ENCODE assay signal across 8 cellular contexts in the genomic region with DNA sequence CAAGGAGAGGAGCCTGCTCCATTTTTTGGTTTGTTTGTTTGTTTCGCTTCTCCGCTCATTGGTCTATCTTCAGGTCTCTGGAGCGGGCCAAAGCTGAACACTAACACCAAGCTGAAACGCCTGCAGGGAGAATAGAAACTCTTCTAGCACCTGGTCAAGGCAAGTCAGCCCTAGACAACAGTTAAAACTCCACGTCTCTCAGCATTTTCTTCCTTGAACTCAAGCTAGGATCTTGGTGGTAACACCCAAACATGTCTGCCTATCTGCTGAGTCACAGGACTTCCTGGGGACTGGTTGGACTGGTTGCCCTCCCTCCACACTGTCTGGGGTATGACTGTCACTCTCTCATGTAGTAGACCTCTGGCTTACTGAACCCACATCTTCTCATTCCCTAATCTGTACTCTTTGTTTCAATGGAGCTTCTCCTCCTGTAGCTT. TPM values are rescaled to one million over a fixed set of nuclear protein-coding genes. Genes with fewer than 3 reads are reported as not detected.
DNase-seq lines count a peak whose midpoint lies in the region; ATAC-seq and TF ChIP-seq lines count a peak whose summit lies in the region.

No MANE protein-coding gene starts in this region.

- no peaks in the 10 kb centered on the region for H3K27me3 ChIP-seq in esophagus (ENCODE audit: control insufficient read depth in 1 of 2, insufficient read depth in 2 of 2, low read length in 2 of 2)
- H3K27me3 ChIP-seq in CD4-positive, alpha-beta T cell (ENCODE audit: control insufficient read depth, insufficient read depth, low read length) = no peaks in the 10 kb centered on the region

- H3K9me3 ChIP-seq in OCI-LY7 (ENCODE audit: low read length) (no peaks in the 10 kb centered on the region), esophagus (ENCODE audit: control insufficient read depth in 2 of 2, insufficient read depth in 1 of 2, low read depth in 1 of 2, low read length in 1 of 2) (no peaks in the 10 kb centered on the region)
- no peaks in the 10 kb centered on the region for H3K9me3 ChIP-seq in CD4-positive, alpha-beta T cell (ENCODE audit: control insufficient read depth, low read length)

- DNase-seq in activated CD4-positive, alpha-beta T cell treated with anti-CD3 and anti-CD28 coated beads for 48 hours = peak; percentile 11
- no peak for DNase-seq in activated CD4-positive, alpha-beta T cell treated with anti-CD3 and anti-CD28 coated beads for 1 hour
- peak; percentile 21 for DNase-seq in OCI-LY7 (ENCODE audit: low spot score)
- DNase-seq in CD4-positive, alpha-beta T cell = no peak
- no peak for DNase-seq in GM10266 (ENCODE audit: extremely low spot score)
- no peak for DNase-seq in activated T-helper 1 cell treated with anti-CD3 and anti-CD28 coated beads, Interleukin-12 subunit alpha, Interleukin-12 subunit beta, Interleukin-2, Interleukin-4 antibody, amounts not matched to agents 30 ng/mL and 10 ng/mL and 1 ng/mL, durations not matched to agents 14 hours and 24 hours and 36 hours (ENCODE audit: low spot score)

- peak overlapping the region; percentile 76 for H2AFZ ChIP-seq in OCI-LY7 (ENCODE audit: low read length)

- 70 to 78% methylated on average over 5 of the region's 5 CpGs for WGBS in esophagus, 2 donors

- H3K4me1 ChIP-seq in OCI-LY7 (ENCODE audit: insufficient read depth, low read length, poor library complexity, severe bottlenecking) (peaks cover 7% of the 10 kb centered on the region), esophagus (ENCODE audit: control insufficient read depth in 2 of 2, insufficient read depth in 2 of 2, low read length in 1 of 2) (no peaks in the 10 kb centered on the region)

- H3K4me3 Mint-ChIP-seq in CD4-positive, alpha-beta T cell = no peak overlapping the region
- H3K4me3 Mint-ChIP-seq in activated T-helper 1 cell treated with anti-CD3 and anti-CD28 coated beads, Interleukin-12 subunit alpha, Interleukin-12 subunit beta, Interleukin-2, Interleukin-4 antibody, amounts not matched to agents 30 ng/mL and 10 ng/mL and 1 ng/mL, durations not matched to agents 14 hours and 24 hours and 36 hours = no peak overlapping the region

- no peaks in the 10 kb centered on the region for H3K9me3 Mint-ChIP-seq in CD4-positive, alpha-beta T cell
- no peaks in the 10 kb centered on the region for H3K9me3 Mint-ChIP-seq in activated T-helper 1 cell treated with anti-CD3 and anti-CD28 coated beads, Interleukin-12 subunit alpha, Interleukin-12 subunit beta, Interleukin-2, Interleukin-4 antibody, amounts not matched to agents 30 ng/mL and 10 ng/mL and 1 ng/mL, durations not matched to agents 14 hours and 24 hours and 36 hours

- POLR2A ChIA-PET in OCI-LY7 (lab: Charles Lee) = no interaction called here
- POLR2A ChIA-PET in CD4-positive, alpha-beta T cell (lab: Charles Lee) = no interaction called here

- no peaks in the 10 kb centered on the region for H3K36me3 ChIP-seq in OCI-LY7 (ENCODE audit: insufficient read depth, low read length)
- H3K36me3 ChIP-seq in esophagus (ENCODE audit: control insufficient read depth in 2 of 2, insufficient read depth in 2 of 2, low read length in 1 of 2) = no peaks in the 10 kb centered on the region

- no TSS peak for BruUV-seq in OCI-LY7 (replicated peaks; lab: Mats Ljungman, UMichigan)

- intact Hi-C loops in OCI-LY7 (cut with micrococcal nuclease; ENCODE audit: unreplicated experiment) = no loop called here
- intact Hi-C loops in CD4-positive, alpha-beta T cell (cut with DNase I, micrococcal nuclease) = no loop called here
- intact Hi-C loops in activated T-helper 1 cell treated with anti-CD3 and anti-CD28 coated beads, Interleukin-12 subunit alpha, Interleukin-12 subunit beta, Interleukin-2, Interleukin-4 antibody, amounts not matched to agents 30 ng/mL and 10 ng/mL and 1 ng/mL, durations not matched to agents 14 hours and 24 hours and 36 hours (cut with micrococcal nuclease) = no loop called here

- no peaks in the 10 kb centered on the region for H3K9me2 ChIP-seq in OCI-LY7 (ENCODE audit: insufficient read depth, low read length)

- no peaks in the 10 kb centered on the region for H3K79me2 ChIP-seq in OCI-LY7 (ENCODE audit: insufficient read depth, low read depth, low read length)

- H3K27ac Mint-ChIP-seq in CD4-positive, alpha-beta T cell = no peak overlapping the region
- H3K27ac Mint-ChIP-seq in activated T-helper 1 cell treated with anti-CD3 and anti-CD28 coated beads, Interleukin-12 subunit alpha, Interleukin-12 subunit beta, Interleukin-2, Interleukin-4 antibody, amounts not matched to agents 30 ng/mL and 10 ng/mL and 1 ng/mL, durations not matched to agents 14 hours and 24 hours and 36 hours = no peak overlapping the region

- H3K27me3 Mint-ChIP-seq in CD4-positive, alpha-beta T cell = peaks cover 6% of the 10 kb centered on the region
- peaks cover 18% of the 10 kb centered on the region for H3K27me3 Mint-ChIP-seq in activated T-helper 1 cell treated with anti-CD3 and anti-CD28 coated beads, Interleukin-12 subunit alpha, Interleukin-12 subunit beta, Interleukin-2, Interleukin-4 antibody, amounts not matched to agents 30 ng/mL and 10 ng/mL and 1 ng/mL, durations not matched to agents 14 hours and 24 hours and 36 hours (ENCODE audit: insufficient read depth)

- ATAC-seq in CD4-positive, alpha-beta T cell (ENCODE audit: poor library complexity) = no peak

- H3K27ac ChIP-seq in OCI-LY7 (ENCODE audit: low read depth, low read length, poor library complexity, severe bottlenecking) (no peak overlapping the region), esophagus (ENCODE audit: low read depth in 2 of 2, low read length in 1 of 2) (peak overlapping the region; percentile 78 to 91), skin epidermis (peak overlapping the region in 19 of 21 experiments; percentile 16 to 87 (median 76))
- no peak overlapping the region for H3K27ac ChIP-seq in CD4-positive, alpha-beta T cell (ENCODE audit: low read depth, low read length)

- CTCF ChIA-PET in OCI-LY7 (lab: Charles Lee; ENCODE audit: unreplicated experiment) = no interaction called here
- CTCF ChIA-PET in CD4-positive, alpha-beta T cell (lab: Charles Lee) = interaction anchor here (1.3 kb wide), 1 partner anchor 14 kb away, joined by 6 read pairs; no protein-coding TSS in a partner anchor

- no peak overlapping the region for H3K4me2 ChIP-seq in OCI-LY7 (ENCODE audit: low read length)

- TF ChIP-seq CTCF in OCI-LY7 (conservative IDR thresholded peaks at IDR 0.05; ENCODE audit: low read length) (no peak), GM10266 (IDR thresholded peaks at IDR 0.05; ENCODE audit: control insufficient read depth, insufficient read depth, low read depth, missing control alignments) (no peak)
- no peak for TF ChIP-seq CTCF in CD4-positive, alpha-beta T cell (IDR thresholded peaks at IDR 0.05)

- H3K4me1 Mint-ChIP-seq in CD4-positive, alpha-beta T cell (ENCODE audit: low read depth) = no peaks in the 10 kb centered on the region
- H3K4me1 Mint-ChIP-seq in activated T-helper 1 cell treated with anti-CD3 and anti-CD28 coated beads, Interleukin-12 subunit alpha, Interleukin-12 subunit beta, Interleukin-2, Interleukin-4 antibody, amounts not matched to agents 30 ng/mL and 10 ng/mL and 1 ng/mL, durations not matched to agents 14 hours and 24 hours and 36 hours (ENCODE audit: low read depth) = peaks cover 9% of the 10 kb centered on the region

- H3K4me3 ChIP-seq in OCI-LY7 (ENCODE audit: low read depth, low read length, poor library complexity, severe bottlenecking) (no peak overlapping the region), esophagus (ENCODE audit: low read depth in 1 of 2, low read length in 2 of 2) (no peak overlapping the region), skin epidermis (no peak overlapping the region)

- no peaks in the 10 kb centered on the region for H3K36me3 Mint-ChIP-seq in CD4-positive, alpha-beta T cell (ENCODE audit: low read depth)
- no peaks in the 10 kb centered on the region for H3K36me3 Mint-ChIP-seq in activated T-helper 1 cell treated with anti-CD3 and anti-CD28 coated beads, Interleukin-12 subunit alpha, Interleukin-12 subunit beta, Interleukin-2, Interleukin-4 antibody, amounts not matched to agents 30 ng/mL and 10 ng/mL and 1 ng/mL, durations not matched to agents 14 hours and 24 hours and 36 hours (ENCODE audit: low read depth)

- no peaks in the 10 kb centered on the region for H4K20me1 ChIP-seq in OCI-LY7 (ENCODE audit: insufficient read depth, low read length)

RNA-seq across cellular contexts. Expression of a gene that starts 23.9 kb away (rescaled TPM):
- total RNA-seq in OCI-LY7 (2014; rRNA removed; shearing (Covaris generic)) = 74.3 and 78.7 TPM in 2 replicates
- total RNA-seq in OCI-LY7 (2022) = 54.3 and 55.4 TPM in 2 replicates
- 10 to 100 TPM; 22.6 to 31.1 TPM for polyA plus RNA-seq in esophagus
- total RNA-seq in CD4-positive, alpha-beta T cell = 1 to 10 TPM; 1.9 to 2.4 TPM
- 3.7 and 3.8 TPM in 2 replicates for total RNA-seq in activated T-helper 1 cell treated with anti-CD3 and anti-CD28 coated beads, Interleukin-12 subunit alpha, Interleukin-12 subunit beta, Interleukin-2, Interleukin-4 antibody, amounts not matched to agents 30 ng/mL and 10 ng/mL and 1 ng/mL, durations not matched to agents 14 hours and 24 hours and 36 hours

Comparison
In these comparisons a context has a peak if more than half of its experiments do, and no peak if none do; other contexts are left out.
1. DNase-seq: peak in activated CD4-positive, alpha-beta T cell treated with anti-CD3 and anti-CD28 coated beads for 48 hours (single experiment) and OCI-LY7 (single experiment); none in activated CD4-positive, alpha-beta T cell treated with anti-CD3 and anti-CD28 coated beads for 1 hour (single experiment), CD4-positive, alpha-beta T cell (0 of 10), GM10266 (single experiment) and activated T-helper 1 cell treated with anti-CD3 and anti-CD28 coated beads, Interleukin-12 subunit alpha, Interleukin-12 subunit beta, Interleukin-2, Interleukin-4 antibody, amounts not matched to agents 30 ng/mL and 10 ng/mL and 1 ng/mL, durations not matched to agents 14 hours and 24 hours and 36 hours (single experiment).
2. H3K27ac ChIP-seq: peak in esophagus (2 of 2) and skin epidermis (19 of 21); none in OCI-LY7 (single experiment) and CD4-positive, alpha-beta T cell (single experiment).
3. RNA of a gene that starts 23.9 kb away (total RNA-seq): 54.3 to 78.7 TPM in OCI-LY7; 3.7 to 3.8 TPM in activated T-helper 1 cell treated with anti-CD3 and anti-CD28 coated beads, Interleukin-12 subunit alpha, Interleukin-12 subunit beta, Interleukin-2, Interleukin-4 antibody, amounts not matched to agents 30 ng/mL and 10 ng/mL and 1 ng/mL, durations not matched to agents 14 hours and 24 hours and 36 hours and 1.9 to 2.4 TPM in CD4-positive, alpha-beta T cell; every median in the first group is over 10 times any median in the second.